In the genomic region with DNA sequence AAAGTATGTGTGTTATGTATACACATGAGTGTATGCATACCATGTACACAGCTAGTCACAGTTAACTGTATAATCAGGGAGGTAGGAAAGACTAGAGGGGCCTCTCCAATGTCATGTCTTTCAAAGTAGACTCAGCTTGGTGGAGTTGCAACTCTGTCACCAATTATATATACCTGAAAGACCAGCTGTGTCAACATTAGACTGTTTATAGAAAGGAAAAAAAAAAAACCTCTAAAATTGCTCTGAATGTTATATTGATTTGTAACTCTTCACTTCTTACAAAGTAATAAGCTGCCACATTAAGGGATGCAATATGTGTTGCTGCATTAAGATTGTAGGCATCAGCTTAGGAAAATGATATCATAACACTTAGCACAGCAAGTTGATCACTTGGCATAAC, we compare ENCODE assay signal across 21 cellular contexts.
A peak's percentile ranks its signal among the peaks of the same experiment; 100 is the strongest.
DNase-seq lines count a peak whose midpoint lies in the region; ATAC-seq and TF ChIP-seq lines count a peak whose summit lies in the region.
"Had no signal": no experiment of that assay in that cellular context is flagged by ENCODE, and none has a peak within 500 bp of the region (broad histone marks: within the 10 kb centered on the region; RNA-seq: fewer than 3 reads in every experiment).

No MANE protein-coding gene starts in this region.

- DNase-seq in COR-L47 (lab: John Stamatoyannopoulos, UW), result peak; percentile 76
- peak; percentile 49 for DNase-seq in NCI-H1105 (lab: John Stamatoyannopoulos, UW)
- peak; percentile 59 for DNase-seq in NCI-H510A treated with DMSO at 0.1 percent for 48 hours (lab: John Stamatoyannopoulos, UW)
- DNase-seq in astrocyte of the spinal cord (ENCODE audit: low read depth, low spot score), result peak; percentile 26
- DNase-seq in HuH-7 (ENCODE audit: low spot score), result no peak
- DNase-seq in stimulated activated CD4-positive, alpha-beta T cell treated with anti-CD3 and anti-CD28 coated beads, Interleukin-15, amount 100 ng/mL, for 24 hours, result no peak
- DNase-seq in left lobe of liver (ENCODE audit: low spot score), result no peak
- DNase-seq: activated CD4-positive, alpha-beta T cell treated with anti-CD3 and anti-CD28 coated beads, Interleukin-2, amount 50 U/mL, for 1 hour; activated CD8-positive, alpha-beta memory T cell treated with anti-CD3 and anti-CD28 coated beads, Interleukin-2, amount 50 U/mL, for 4 hours; activated effector memory CD4-positive, alpha-beta T cell treated with anti-CD3 and anti-CD28 coated beads, Interleukin-2, amount 50 U/mL, for 16 hours; amniotic stem cell; caudate nucleus; erythroblast; GDM1; left cardiac atrium; MG63; stimulated activated CD4-positive, alpha-beta T cell treated with anti-CD3 and anti-CD28 coated beads, Interleukin-4, amount 100 ng/mL, for 4 hours; T-cell had no signal

- ATAC-seq in HG03159 (IDR thresholded peaks at IDR 0.05; ENCODE audit: unreplicated experiment), result no peak
- ATAC-seq in left lobe of liver, result no peak
- ATAC-seq: left cardiac atrium, T-cell had no signal

- H3K4me3 ChIP-seq in astrocyte of the spinal cord (ENCODE audit: low read depth, low read length), result no peak overlapping the region
- H3K4me3 ChIP-seq: HAP-1, MG63, smooth muscle cell had no signal

- TF ChIP-seq CTCF in astrocyte of the spinal cord (IDR thresholded peaks at IDR 0.05; ENCODE audit: low read depth, low read length), result no peak

- in situ Hi-C loops in astrocyte of the spinal cord (cut with HindIII; ENCODE audit: low sequenced_read_pairs), result no loop called here

Comparison
In these comparisons a context has a peak if more than half of its experiments do, and no peak if none do; other contexts are left out.
1. DNase-seq: peak in COR-L47 (single experiment), NCI-H1105 (single experiment), NCI-H510A treated with DMSO at 0.1 percent for 48 hours (single experiment) and astrocyte of the spinal cord (single experiment); none in HuH-7 (single experiment), stimulated activated CD4-positive, alpha-beta T cell treated with anti-CD3 and anti-CD28 coated beads, Interleukin-15, amount 100 ng/mL, for 24 hours (single experiment) and left lobe of liver (single experiment).